Comparison of ENCODE assay signal across 25 cellular contexts in genomic region chr20:21243811-21244210, GRCh38.
"Had no signal": no experiment of that assay in that cellular context is flagged by ENCODE, and none has a peak within 500 bp of the region (broad histone marks: within the 10 kb centered on the region; RNA-seq: fewer than 3 reads in every experiment).

No MANE protein-coding gene starts in this region.

- H3K27ac Mint-ChIP-seq: dendritic cell treated with granulocyte-macrophage colony-stimulating factor and Interleukin-4, amounts not matched to agents 40 ng/mL and 50 ng/mL, for 4 days; effector memory CD8-positive, alpha-beta T cell; endodermal cell had no signal

- H3K9me3 ChIP-seq: colonic mucosa, esophagus muscularis mucosa, esophagus squamous epithelium, gastrocnemius medialis, gastroesophageal sphincter had no signal

- H3K4me1 ChIP-seq: colonic mucosa, esophagus muscularis mucosa, esophagus squamous epithelium, foreskin keratinocyte, gastrocnemius medialis, gastroesophageal sphincter, heart left ventricle, heart right ventricle had no signal

- H3K4me3 ChIP-seq: colonic mucosa, coronary artery, dorsolateral prefrontal cortex, esophagus muscularis mucosa, esophagus squamous epithelium, gastrocnemius medialis, gastroesophageal sphincter, heart left ventricle, heart right ventricle, hepatocyte had no signal

- H3K36me3 ChIP-seq: colonic mucosa had no signal

- H3K4me1 Mint-ChIP-seq: endodermal cell had no signal

- ATAC-seq: effector memory CD8-positive, alpha-beta T cell; esophagus mucosa; foreskin keratinocyte; gastrocnemius medialis; gastroesophageal sphincter; heart left ventricle; heart right ventricle had no signal

- H3K27me3 ChIP-seq: colonic mucosa, dorsolateral prefrontal cortex, esophagus muscularis mucosa, esophagus squamous epithelium, foreskin keratinocyte, gastrocnemius medialis, gastroesophageal sphincter, heart left ventricle, heart right ventricle, hepatocyte had no signal

- DNase-seq: colonic mucosa; cortex of kidney; dermis blood vessel endothelial cell; dorsolateral prefrontal cortex; effector CD4-positive, alpha-beta T cell; effector CD8-positive, alpha-beta T cell; effector memory CD4-positive, alpha-beta T cell; effector memory CD8-positive, alpha-beta T cell; endodermal cell; erythroblast; esophagus squamous epithelium; foreskin fibroblast; foreskin keratinocyte; foreskin melanocyte; gastrocnemius medialis; glutamatergic neuron; heart left ventricle; heart right ventricle had no signal

- H3K27me3 Mint-ChIP-seq: effector memory CD8-positive, alpha-beta T cell had no signal

- H3K27ac ChIP-seq: colonic mucosa, coronary artery, dorsolateral prefrontal cortex, epithelial cell of prostate, esophagus muscularis mucosa, esophagus squamous epithelium, foreskin keratinocyte, gastrocnemius medialis, gastroesophageal sphincter, heart left ventricle, heart right ventricle, hepatocyte had no signal

- H3K9me3 Mint-ChIP-seq: dendritic cell treated with granulocyte-macrophage colony-stimulating factor and Interleukin-4, amounts not matched to agents 40 ng/mL and 50 ng/mL, for 4 days; effector memory CD8-positive, alpha-beta T cell had no signal

- H3K4me2 ChIP-seq: hepatocyte had no signal

- H3K4me3 Mint-ChIP-seq: dendritic cell treated with granulocyte-macrophage colony-stimulating factor and Interleukin-4, amounts not matched to agents 40 ng/mL and 50 ng/mL, for 4 days; effector memory CD8-positive, alpha-beta T cell; endodermal cell had no signal
